In genomic region chr13:74794147-74794546, GRCh38 we compare ENCODE assay signal across 18 cellular contexts.
DNase-seq lines count a peak whose midpoint lies in the region; ATAC-seq and TF ChIP-seq lines count a peak whose summit lies in the region.
"Had no signal": no experiment of that assay in that cellular context is flagged by ENCODE, and none has a peak within 500 bp of the region (broad histone marks: within the 10 kb centered on the region; RNA-seq: fewer than 3 reads in every experiment).

No MANE protein-coding gene starts in this region.

- no peaks in the 10 kb centered on the region for H3K4me1 Mint-ChIP-seq in chondrocyte (ENCODE audit: low read depth)

- H3K27me3 Mint-ChIP-seq in chondrocyte (ENCODE audit: low read depth) = no peaks in the 10 kb centered on the region

- no peak for ATAC-seq in HG03439 (IDR thresholded peaks at IDR 0.05; ENCODE audit: unreplicated experiment)

- TF ChIP-seq CTCF in fibroblast of mammary gland (conservative IDR thresholded peaks at IDR 0.05; ENCODE audit: control insufficient read depth, insufficient read depth, low read depth, low read length) = no peak
- TF ChIP-seq CTCF in chondrocyte (IDR thresholded peaks at IDR 0.05) = no peak

- H3K27ac Mint-ChIP-seq in chondrocyte (ENCODE audit: unreplicated experiment) = no peak overlapping the region
- H3K27ac Mint-ChIP-seq: T-helper 1 cell treated with Interleukin-12 subunit alpha and Interleukin-12 subunit beta and Interleukin-4 antibody, amounts not matched to agents 30 μg/mL and 1 μg/mL, for 36 hours had no signal

- no peak overlapping the region for H3K4me3 ChIP-seq in fibroblast of mammary gland (ENCODE audit: control insufficient read depth, low read depth, low read length)

- H3K9me3 Mint-ChIP-seq in chondrocyte (ENCODE audit: low read depth) = peaks cover 21% of the 10 kb centered on the region
- H3K9me3 Mint-ChIP-seq: T-helper 1 cell treated with Interleukin-12 subunit alpha and Interleukin-12 subunit beta and Interleukin-4 antibody, amounts not matched to agents 30 μg/mL and 1 μg/mL, for 36 hours had no signal

- H3K36me3 Mint-ChIP-seq in chondrocyte (ENCODE audit: low read depth) = no peaks in the 10 kb centered on the region

- H3K4me3 Mint-ChIP-seq in chondrocyte (ENCODE audit: unreplicated experiment) = no peak overlapping the region
- H3K4me3 Mint-ChIP-seq: T-helper 1 cell treated with Interleukin-12 subunit alpha and Interleukin-12 subunit beta and Interleukin-4 antibody, amounts not matched to agents 30 μg/mL and 1 μg/mL, for 36 hours had no signal

- DNase-seq in A172 (ENCODE audit: low spot score) = peak; percentile 13
- peak; percentile 84 for DNase-seq in LHCN-M2 (ENCODE audit: low read depth)
- DNase-seq in NCI-H82 treated with DMSO at 0.1 percent for 48 hours (lab: John Stamatoyannopoulos, UW; ENCODE audit: unreplicated experiment) = peak; percentile 53
- DNase-seq in fibroblast of mammary gland (ENCODE audit: low read depth) = peak; percentile 12
- no peak for DNase-seq in chondrocyte (ENCODE audit: low spot score)
- no peak for DNase-seq in activated T-cell treated with anti-CD3 and anti-CD28 coated beads, Interleukin-2, amount 50 U/mL, for 1 hour
- no peak for DNase-seq in NCI-H146 (lab: John Stamatoyannopoulos, UW)
- DNase-seq: C1 segment of cervical spinal cord, HCEC 1CT, MV-4-11, NCI-H1417 treated with DMSO at 0.1 percent for 48 hours, NCI-H2081 treated with DMSO at 0.1 percent for 48 hours, NCI-H446, NCI-H69, OCI-M1, SIG-M5 had no signal

Comparison
In these comparisons a context has a peak if more than half of its experiments do, and no peak if none do; other contexts are left out.
1. DNase-seq: peak in A172 (single experiment), LHCN-M2 (single experiment), NCI-H82 treated with DMSO at 0.1 percent for 48 hours (single experiment) and fibroblast of mammary gland (single experiment); none in chondrocyte (single experiment), activated T-cell treated with anti-CD3 and anti-CD28 coated beads, Interleukin-2, amount 50 U/mL, for 1 hour (single experiment) and NCI-H146 (single experiment).